Comparison of ENCODE assay signal across 8 cellular contexts in genomic region chr6:136783495-136784270, GRCh38. TPM values are rescaled to one million over a fixed set of nuclear protein-coding genes. Genes with fewer than 3 reads are reported as not detected.
A peak's percentile ranks its signal among the peaks of the same experiment; 100 is the strongest.
DNase-seq lines count a peak whose midpoint lies in the region; ATAC-seq, FAIRE-seq and TF ChIP-seq lines count a peak whose summit lies in the region.

No MANE protein-coding gene starts in this region.

- no peaks in the 10 kb centered on the region for H3K9me3 ChIP-seq in esophagus (ENCODE audit: control insufficient read depth in 2 of 2, insufficient read depth in 1 of 2, low read depth in 1 of 2, low read length in 1 of 2)
- H3K9me3 ChIP-seq in aorta (ENCODE audit: control insufficient read depth, low read length) = no peaks in the 10 kb centered on the region

- no peak for DNase-seq in GM18507 (ENCODE audit: extremely low spot score, insufficient read length, low read depth)
- DNase-seq in HFFc6 = no peak
- DNase-seq in NB4 (ENCODE audit: low read depth) = peak; percentile 97
- DNase-seq in aorta = peak in 1 of 2 donors; percentile 74
- no peak for DNase-seq in HEK293T (ENCODE audit: extremely low spot score)
- no peak for DNase-seq in NCI-H345 treated with DMSO at 0.1 percent for 48 hours (lab: John Stamatoyannopoulos, UW; ENCODE audit: unreplicated experiment)
- DNase-seq in activated CD4-positive, alpha-beta T cell treated with anti-CD3 and anti-CD28 coated beads, Interleukin-2, amount 50 U/mL, for 1 hour = no peak

- CTCF ChIA-PET in HEK293T (lab: Yijun Ruan, JAX) = interaction anchor here (0.7 to 1.3 kb wide), 2 partner anchors 9 to 140 kb away, joined by 3 to 4 read pairs; partner anchors contain the start of gene MAP3K5

- H3K27me3 ChIP-seq in esophagus (ENCODE audit: control insufficient read depth in 1 of 2, insufficient read depth in 2 of 2, low read length in 2 of 2) (no peaks in the 10 kb centered on the region), aorta (ENCODE audit: control insufficient read depth in 1 of 2, insufficient read depth in 2 of 2, low read length in 1 of 2) (no peaks in the 10 kb centered on the region)

- H3K4me3 ChIP-seq in NB4 (ENCODE audit: low read depth, low read length) (peak overlapping the region; percentile 84), esophagus (ENCODE audit: low read depth in 1 of 2, low read length in 2 of 2) (peak overlapping the region in 1 of 2 donors; percentile 11), aorta (ENCODE audit: low read length in 2 of 2) (no peak overlapping the region)

- H3K27me3 Mint-ChIP-seq in HFFc6 (ENCODE audit: insufficient read depth) = no peaks in the 10 kb centered on the region; the same call in 1 of the 2 replicates

- H3K36me3 ChIP-seq in esophagus (ENCODE audit: control insufficient read depth in 2 of 2, insufficient read depth in 2 of 2, low read length in 1 of 2) (peaks cover 0 to 3% of the 10 kb centered on the region in 2 donors), aorta (ENCODE audit: control insufficient read depth in 1 of 2, insufficient read depth in 2 of 2, low read length in 1 of 2) (no peaks in the 10 kb centered on the region)

- peak; percentile 54 for ATAC-seq in aorta (ENCODE audit: low FRiP score)

- H3K4me1 Mint-ChIP-seq in HFFc6 (ENCODE audit: low read depth) = peaks cover 61% of the 10 kb centered on the region

- WGBS in esophagus, 2 donors = 69 to 80% methylated on average over 9 of the region's 9 CpGs
- WGBS in aorta, 2 donors = 63 to 67% methylated on average over 9 of the region's 9 CpGs

- H3K4me3 Mint-ChIP-seq in HFFc6 = no peak overlapping the region

- peak; percentile 95 for FAIRE-seq in GM18507 (lab: Jason Lieb, UNC)

- no peak for TF ChIP-seq CTCF in HFFc6 (IDR thresholded peaks at IDR 0.05)
- no peak for TF ChIP-seq CTCF in NB4 (IDR thresholded peaks at IDR 0.05; ENCODE audit: low read depth, low read length)

- H3K36me3 Mint-ChIP-seq in HFFc6 (ENCODE audit: low read depth) = peaks cover 17% of the 10 kb centered on the region

- intact Hi-C loops in aorta (cut with DNase I) = loop anchor here in 1 of 2 donors (5.0 kb wide), 1 partner anchor 36 kb away; no protein-coding TSS in a partner anchor

- H3K9me3 Mint-ChIP-seq in HFFc6 = no peaks in the 10 kb centered on the region

- POLR2A ChIA-PET in HEK293T (lab: Yijun Ruan, JAX) = no interaction called here

- peak overlapping the region; percentile 48 to 75 for H3K27ac ChIP-seq in esophagus (ENCODE audit: low read depth in 2 of 2, low read length in 1 of 2)
- H3K27ac ChIP-seq in aorta (ENCODE audit: low read depth in 1 of 2, low read length in 2 of 2) = peak overlapping the region in 1 of 2 donors; percentile 26

- peak overlapping the region; percentile 69 for H3K27ac Mint-ChIP-seq in HFFc6

- H3K4me1 ChIP-seq in esophagus (ENCODE audit: control insufficient read depth in 2 of 2, insufficient read depth in 2 of 2, low read length in 1 of 2) (peaks cover 5 to 17% of the 10 kb centered on the region in 2 donors), aorta (ENCODE audit: control insufficient read depth in 1 of 2, insufficient read depth in 2 of 2, low read length in 2 of 2) (peaks cover 3 to 35% of the 10 kb centered on the region in 2 donors)

- peak; percentile 62 for TF ChIP-seq POLR2A in NB4 (IDR thresholded peaks at IDR 0.05; ENCODE audit: extremely low read depth, insufficient read length)

TF ChIP-seq in HEK293T, 16 proteins besides CTCF, POLR2A, EP300 and RAD21:
- TF ChIP-seq ZNF384 (IDR thresholded peaks at IDR 0.05) (no peak), SP1 (IDR thresholded peaks at IDR 0.05) (no peak), TARDBP (IDR thresholded peaks at IDR 0.05) (no peak), NFRKB (IDR thresholded peaks at IDR 0.05) (no peak), ELF4 (IDR thresholded peaks at IDR 0.05) (no peak), SUZ12 (IDR thresholded peaks at IDR 0.05) (no peak), ARNT (IDR thresholded peaks at IDR 0.05) (no peak)
TF ChIP-seq in HEK293T: peak in this region for 0.

RNA-seq across cellular contexts. Expression of gene MAP3K5, which starts 8.6 kb away (rescaled TPM):
- 10 to 100 TPM; 11.9 to 22.2 (median 19.1) TPM for total RNA-seq in HFFc6 (2021; fragmentation: NEBNext Ultra II Directional; extraction: Animal tissue kit (Norgen Biotek cat#: 25700))
- polyA plus RNA-seq in esophagus (1 to 10 TPM; 5.2 to 5.6 TPM), aorta (10 to 100 TPM; 16.2 to 33.7 TPM)
- total RNA-seq in aorta = 10 to 100 TPM; 37.6 to 48.4 TPM

RNA-seq across cellular contexts. Expression of gene PEX7, which starts 38.7 kb away (rescaled TPM):
- total RNA-seq in HFFc6 (2021; fragmentation: NEBNext Ultra II Directional; extraction: Animal tissue kit (Norgen Biotek cat#: 25700)) = 1 to 10 TPM; 6.4 to 7.6 (median 7.3) TPM
- polyA plus RNA-seq in esophagus (1 to 10 TPM; 2.0 to 7.0 TPM), aorta (1 to 10 TPM; 4.9 to 5.8 TPM)
- total RNA-seq in aorta = 1 to 10 TPM; 4.2 to 5.5 TPM
